ENCODE assay signal across 9 cellular contexts in genomic region chr7:150800576-150801241, GRCh38. TPM values are rescaled to one million over a fixed set of nuclear protein-coding genes. Genes with fewer than 3 reads are reported as not detected.
DNase-seq lines count a peak whose midpoint lies in the region; ATAC-seq lines count a peak whose summit lies in the region.
"Had no signal": no experiment of that assay in that cellular context is flagged by ENCODE, and none has a peak within 500 bp of the region (broad histone marks: within the 10 kb centered on the region; RNA-seq: fewer than 3 reads in every experiment).

TMEM176A (plus strand) TSS chr7:150800769; CDS start chr7:150801551, 782 bp downstream.

- in situ Hi-C loops in KBM-7 (cut with MboI; ENCODE audit: low pct_unique_long_range_greater_than_20kb, low sequenced_read_pairs), result no loop called here

- peak within 1 kb of the TSS; percentile 89 to 97 for H3K9ac ChIP-seq in mucosa of rectum (ENCODE audit: low read depth in 1 of 2, low read length in 2 of 2)

- peaks cover 22 to 30% of the 10 kb centered on the region in 2 donors for H3K4me1 ChIP-seq in mucosa of rectum (ENCODE audit: control insufficient read depth in 2 of 2, insufficient read depth in 2 of 2, low read length in 2 of 2)
- no peaks in the 10 kb centered on the region for H3K4me1 ChIP-seq in thymus (ENCODE audit: control insufficient read depth, insufficient read depth, low read length)

- peak; percentile 59 for DNase-seq in NCI-H748 (lab: John Stamatoyannopoulos, UW; ENCODE audit: unreplicated experiment)
- DNase-seq in NCI-H748 treated with DMSO at 0.1 percent for 48 hours (lab: John Stamatoyannopoulos, UW), result no peak
- no peak for DNase-seq in effector memory CD8-positive, alpha-beta T cell
- no peak for DNase-seq in KBM-7
- no peak for DNase-seq in T1000 (lab: John Stamatoyannopoulos, UW)
- DNase-seq: ACHN had no signal

- H3K4me1 Mint-ChIP-seq in effector memory CD8-positive, alpha-beta T cell (ENCODE audit: low read depth in 2 of 2), result peaks cover 4% of the 10 kb centered on the region in 2 donors

- no peaks in the 10 kb centered on the region for H3K36me3 Mint-ChIP-seq in effector memory CD8-positive, alpha-beta T cell (ENCODE audit: insufficient read depth)

- no peaks in the 10 kb centered on the region for H3K9me3 Mint-ChIP-seq in effector memory CD8-positive, alpha-beta T cell

- H3K27me3 Mint-ChIP-seq in effector memory CD8-positive, alpha-beta T cell, result peaks cover 55 to 66% of the 10 kb centered on the region in 2 donors

- H3K27ac Mint-ChIP-seq in effector memory CD8-positive, alpha-beta T cell, result no peak within 1 kb of the TSS

- H3K27ac ChIP-seq in mucosa of rectum (ENCODE audit: low read depth in 2 of 2, low read length in 2 of 2) (peak within 1 kb of the TSS; percentile 95 to 96), thymus (ENCODE audit: low read depth) (no peak within 1 kb of the TSS)

- peak within 1 kb of the TSS; percentile 88 to 93 for H3K4me3 ChIP-seq in mucosa of rectum (ENCODE audit: low read length in 2 of 2)
- H3K4me3 ChIP-seq in thymus (ENCODE audit: low read length), result peak within 1 kb of the TSS; percentile 31

- H3K36me3 ChIP-seq in mucosa of rectum (ENCODE audit: control insufficient read depth in 2 of 2, insufficient read depth in 2 of 2, low read length in 2 of 2) (peaks cover 18 to 30% of the 10 kb centered on the region in 2 donors), thymus (ENCODE audit: control insufficient read depth, insufficient read depth) (no peaks in the 10 kb centered on the region)

- WGBS in thymus, result 1% methylated on average over 54 of the region's 54 CpGs

- peak; percentile 44 for ATAC-seq in effector memory CD8-positive, alpha-beta T cell (replicated peaks)
- ATAC-seq in HG03460 (IDR thresholded peaks at IDR 0.05; ENCODE audit: unreplicated experiment), result no peak

- H3K27me3 ChIP-seq in mucosa of rectum (ENCODE audit: control insufficient read depth in 2 of 2, insufficient read depth in 2 of 2, low read length in 2 of 2) (no peaks in the 10 kb centered on the region), thymus (ENCODE audit: control insufficient read depth, insufficient read depth) (peaks cover 32% of the 10 kb centered on the region)

- H3K4me3 Mint-ChIP-seq in effector memory CD8-positive, alpha-beta T cell, result peak within 1 kb of the TSS; percentile 38 to 77

- H3K9me3 ChIP-seq in mucosa of rectum (ENCODE audit: control insufficient read depth in 2 of 2, low read length in 2 of 2), result peaks cover 0 to 1% of the 10 kb centered on the region in 2 donors
- no peaks in the 10 kb centered on the region for H3K9me3 ChIP-seq in thymus (ENCODE audit: control insufficient read depth)

RNA-seq across cellular contexts. Expression of gene TMEM176A, which starts in this region (rescaled TPM):
- 27.9 TPM for polyA plus RNA-seq in thymus
